Comparison of ENCODE assay signal across 8 cellular contexts in genomic region chr5:67998709-67999251, GRCh38.
DNase-seq lines count a peak whose midpoint lies in the region; ATAC-seq and TF ChIP-seq lines count a peak whose summit lies in the region.

No MANE protein-coding gene starts in this region.

- no peaks in the 10 kb centered on the region for H3K36me3 ChIP-seq in GM23248 (ENCODE audit: low read depth)
- H3K36me3 ChIP-seq in gastroesophageal sphincter: no peaks in the 10 kb centered on the region
- H3K36me3 ChIP-seq in CD4-positive, alpha-beta memory T cell (ENCODE audit: insufficient read depth, low read length): no peaks in the 10 kb centered on the region

- 10 to 11% methylated on average over 7 of the region's 7 CpGs for WGBS in GM23248 (ENCODE audit: low coverage in 1 of 2, low lambda C conversion rate in 2 of 2, missing lambda C conversion rate in 2 of 2), 2 experiments
- WGBS in gastroesophageal sphincter (ENCODE audit: low coverage in 1 of 2), 2 donors: 37 to 64% methylated on average over 2 to 4 of the region's 7 CpGs

- peak overlapping the region; percentile 82 for H2AFZ ChIP-seq in GM23248

- H3K27me3 ChIP-seq in GM23248 (replicated peaks; ENCODE audit: insufficient read depth) (no peaks in the 10 kb centered on the region), gastroesophageal sphincter (no peaks in the 10 kb centered on the region)
- H3K27me3 ChIP-seq in CD4-positive, alpha-beta memory T cell (ENCODE audit: insufficient read depth, low read length): no peaks in the 10 kb centered on the region

- TF ChIP-seq CTCF in gastroesophageal sphincter (IDR thresholded peaks at IDR 0.05): no peak
- no peak for TF ChIP-seq CTCF in RWPE1 (conservative IDR thresholded peaks at IDR 0.05; ENCODE audit: low read depth)

- POLR2A ChIA-PET in CD4-positive, alpha-beta memory T cell (lab: Charles Lee; ENCODE audit: partially characterized antibody): no interaction called here
- POLR2A ChIA-PET in RWPE1 (lab: Yijun Ruan, JAX; ENCODE audit: low non-redundant PET): no interaction called here

- DNase-seq in GM23248: peak; percentile 92
- DNase-seq in T1000 (lab: John Stamatoyannopoulos, UW): peak; percentile 54
- DNase-seq in pulmonary artery endothelial cell (ENCODE audit: low read depth, low spot score): peak; percentile 67
- no peak for DNase-seq in CD4-positive, alpha-beta memory T cell
- no peak for DNase-seq in activated naive CD4-positive, alpha-beta T cell treated with Interleukin-2 at 50 U/mL for 16 hours
- DNase-seq in stimulated activated naive B cell treated with anti-CD40 and anti-IgM and Interleukin-4, amounts not matched to agents 10 μg/mL and 1 μg/mL and 100 μg/mL, for 72 hours: no peak
- no peak for DNase-seq in RWPE1 (ENCODE audit: low spot score)

- H3K9me3 Mint-ChIP-seq in CD4-positive, alpha-beta memory T cell: no peaks in the 10 kb centered on the region
- H3K9me3 Mint-ChIP-seq in stimulated activated naive B cell treated with anti-CD40 and anti-IgM and Interleukin-4, amounts not matched to agents 10 μg/mL and 1 μg/mL and 100 μg/mL, for 72 hours: no peaks in the 10 kb centered on the region

- H3K27ac ChIP-seq in GM23248: peak overlapping the region; percentile 85
- peak overlapping the region; percentile 67 to 83 (median 82) for H3K27ac ChIP-seq in gastroesophageal sphincter
- no peak overlapping the region for H3K27ac ChIP-seq in CD4-positive, alpha-beta memory T cell (ENCODE audit: low read depth, low read length)
- no peak overlapping the region for H3K27ac ChIP-seq in RWPE1

- in situ Hi-C loops in GM23248 (cut with MboI): no loop called here

- no peak overlapping the region for H3K4me3 Mint-ChIP-seq in CD4-positive, alpha-beta memory T cell
- H3K4me3 Mint-ChIP-seq in stimulated activated naive B cell treated with anti-CD40 and anti-IgM and Interleukin-4, amounts not matched to agents 10 μg/mL and 1 μg/mL and 100 μg/mL, for 72 hours: no peak overlapping the region

- H3K4me2 ChIP-seq in GM23248 (ENCODE audit: unreplicated experiment): peak overlapping the region; percentile 28

- peak overlapping the region; percentile 71 for H3K9ac ChIP-seq in GM23248

- peaks cover 4% of the 10 kb centered on the region in 2 donors for H3K27me3 Mint-ChIP-seq in CD4-positive, alpha-beta memory T cell
- peaks cover 4 to 7% of the 10 kb centered on the region in 2 donors for H3K27me3 Mint-ChIP-seq in stimulated activated naive B cell treated with anti-CD40 and anti-IgM and Interleukin-4, amounts not matched to agents 10 μg/mL and 1 μg/mL and 100 μg/mL, for 72 hours

- H3K9me2 ChIP-seq in GM23248 (ENCODE audit: insufficient read depth): no peaks in the 10 kb centered on the region

- no peak for TF ChIP-seq POLR2A in gastroesophageal sphincter (IDR thresholded peaks at IDR 0.05)

- no peaks in the 10 kb centered on the region for H3K79me2 ChIP-seq in GM23248 (ENCODE audit: insufficient read depth)

- H3K36me3 Mint-ChIP-seq in CD4-positive, alpha-beta memory T cell: no peaks in the 10 kb centered on the region
- no peaks in the 10 kb centered on the region for H3K36me3 Mint-ChIP-seq in stimulated activated naive B cell treated with anti-CD40 and anti-IgM and Interleukin-4, amounts not matched to agents 10 μg/mL and 1 μg/mL and 100 μg/mL, for 72 hours

- H4K20me1 ChIP-seq in GM23248 (ENCODE audit: insufficient read depth): no peaks in the 10 kb centered on the region

- TF ChIP-seq EP300 in gastroesophageal sphincter (IDR thresholded peaks at IDR 0.05): peak; percentile 42

- CTCF ChIA-PET in CD4-positive, alpha-beta memory T cell (lab: Charles Lee; ENCODE audit: partially characterized antibody): no interaction called here
- CTCF ChIA-PET in RWPE1 (lab: Yijun Ruan, JAX): no interaction called here

- peak; percentile 85 for ATAC-seq in gastroesophageal sphincter
- no peak for ATAC-seq in stimulated activated naive B cell treated with anti-CD40 and anti-IgM and Interleukin-4, amounts not matched to agents 10 μg/mL and 1 μg/mL and 100 μg/mL, for 72 hours (replicated peaks)

- peaks cover 12% of the 10 kb centered on the region for H3K4me1 ChIP-seq in GM23248 (ENCODE audit: insufficient read depth)
- H3K4me1 ChIP-seq in gastroesophageal sphincter: peaks cover 0 to 35% (median 13%) of the 10 kb centered on the region in 3 donors
- no peaks in the 10 kb centered on the region for H3K4me1 ChIP-seq in CD4-positive, alpha-beta memory T cell (ENCODE audit: insufficient read depth, low read length)

- H3K27ac Mint-ChIP-seq in CD4-positive, alpha-beta memory T cell: no peak overlapping the region
- H3K27ac Mint-ChIP-seq in stimulated activated naive B cell treated with anti-CD40 and anti-IgM and Interleukin-4, amounts not matched to agents 10 μg/mL and 1 μg/mL and 100 μg/mL, for 72 hours: no peak overlapping the region

- H3K4me3 ChIP-seq in GM23248 (peak overlapping the region; percentile 41), gastroesophageal sphincter (no peak overlapping the region)
- no peak overlapping the region for H3K4me3 ChIP-seq in CD4-positive, alpha-beta memory T cell (ENCODE audit: low read length in 2 of 2)

- H3F3A ChIP-seq in GM23248 (ENCODE audit: insufficient read depth): peaks cover 23% of the 10 kb centered on the region

- no peaks in the 10 kb centered on the region for H3K4me1 Mint-ChIP-seq in CD4-positive, alpha-beta memory T cell
- H3K4me1 Mint-ChIP-seq in stimulated activated naive B cell treated with anti-CD40 and anti-IgM and Interleukin-4, amounts not matched to agents 10 μg/mL and 1 μg/mL and 100 μg/mL, for 72 hours: no peaks in the 10 kb centered on the region

- intact Hi-C loops in CD4-positive, alpha-beta memory T cell (cut with micrococcal nuclease): no loop called here

- no peaks in the 10 kb centered on the region for H3K9me3 ChIP-seq in GM23248 (ENCODE audit: low read depth)
- no peaks in the 10 kb centered on the region for H3K9me3 ChIP-seq in gastroesophageal sphincter
- no peaks in the 10 kb centered on the region for H3K9me3 ChIP-seq in CD4-positive, alpha-beta memory T cell (ENCODE audit: control insufficient read depth in 1 of 2, low read length in 2 of 2)

Comparison
In these comparisons a context has a peak if more than half of its experiments do, and no peak if none do; other contexts are left out.
1. DNase-seq: peak in GM23248 (single experiment), T1000 (single experiment) and pulmonary artery endothelial cell (single experiment); none in CD4-positive, alpha-beta memory T cell (0 of 5), activated naive CD4-positive, alpha-beta T cell treated with Interleukin-2 at 50 U/mL for 16 hours (single experiment), stimulated activated naive B cell treated with anti-CD40 and anti-IgM and Interleukin-4, amounts not matched to agents 10 μg/mL and 1 μg/mL and 100 μg/mL, for 72 hours (single experiment) and RWPE1 (single experiment).
2. H3K27ac ChIP-seq: peak in GM23248 (single experiment) and gastroesophageal sphincter (4 of 4); none in CD4-positive, alpha-beta memory T cell (single experiment) and RWPE1 (single experiment).